In genomic region chr1:173488001-173488400, GRCh38 we compare ENCODE assay signal across 21 cellular contexts.
"Had no signal": no experiment of that assay in that cellular context is flagged by ENCODE, and none has a peak within 500 bp of the region (broad histone marks: within the 10 kb centered on the region; RNA-seq: fewer than 3 reads in every experiment).

No MANE protein-coding gene starts in this region.

- FAIRE-seq: kidney, small intestine had no signal

- H3K4me3 ChIP-seq: body of pancreas, cardiac muscle cell, lower lobe of right lung, neural progenitor cell, upper lobe of right lung had no signal

- H3K27ac Mint-ChIP-seq: neural progenitor cell had no signal

- H2AFZ ChIP-seq: neural progenitor cell had no signal

- H3K27me3 ChIP-seq: body of pancreas, cardiac muscle cell, foreskin keratinocyte, neural progenitor cell, upper lobe of right lung had no signal

- H3K4me1 Mint-ChIP-seq: naive B cell had no signal

- H3K4me1 ChIP-seq: body of pancreas, foreskin keratinocyte, lower lobe of right lung, neural progenitor cell, upper lobe of right lung had no signal

- DNase-seq: activated naive CD4-positive, alpha-beta T cell treated with anti-CD3 and anti-CD28 coated beads, Interleukin-2, amount 50 U/mL, for 16 hours; activated T-cell treated with anti-CD3 and anti-CD28 coated beads, Interleukin-2, amount 50 U/mL, for 48 hours; anterior cingulate cortex; body of pancreas; cortex of kidney; foreskin keratinocyte; kidney; lower lobe of right lung; mesendoderm; naive B cell; posterior cingulate gyrus; small intestine; stimulated activated CD4-positive, alpha-beta T cell treated with anti-CD3 and anti-CD28 coated beads, Interleukin-2, amount 100 ng/mL, for 48 hours; stimulated activated CD8-positive, alpha-beta memory T cell treated with anti-CD3 and anti-CD28 coated beads, Interleukin-4, amount 100 ng/mL, for 48 hours; stimulated activated naive CD4-positive, alpha-beta T cell; upper lobe of right lung had no signal

- H3K9ac ChIP-seq: neural progenitor cell had no signal

- H3K9me3 ChIP-seq: body of pancreas, lower lobe of right lung, upper lobe of right lung had no signal

- ATAC-seq: activated CD4-positive, CD25-positive, alpha-beta regulatory T cell treated with anti-CD3 and anti-CD28 coated beads, Interleukin-2, amount 50 U/mL, for 24 hours; body of pancreas; foreskin keratinocyte; left lobe of liver; lower lobe of right lung; sciatic nerve; upper lobe of right lung had no signal

- H3K4me2 ChIP-seq: neural progenitor cell had no signal

- H3K27ac ChIP-seq: body of pancreas, foreskin keratinocyte, lower lobe of right lung, neural progenitor cell, upper lobe of right lung had no signal

- H3K27me3 Mint-ChIP-seq: naive B cell had no signal

- H3K9me3 Mint-ChIP-seq: neural progenitor cell had no signal

- H3K4me3 Mint-ChIP-seq: naive B cell, neural progenitor cell had no signal
